In the genomic region with DNA sequence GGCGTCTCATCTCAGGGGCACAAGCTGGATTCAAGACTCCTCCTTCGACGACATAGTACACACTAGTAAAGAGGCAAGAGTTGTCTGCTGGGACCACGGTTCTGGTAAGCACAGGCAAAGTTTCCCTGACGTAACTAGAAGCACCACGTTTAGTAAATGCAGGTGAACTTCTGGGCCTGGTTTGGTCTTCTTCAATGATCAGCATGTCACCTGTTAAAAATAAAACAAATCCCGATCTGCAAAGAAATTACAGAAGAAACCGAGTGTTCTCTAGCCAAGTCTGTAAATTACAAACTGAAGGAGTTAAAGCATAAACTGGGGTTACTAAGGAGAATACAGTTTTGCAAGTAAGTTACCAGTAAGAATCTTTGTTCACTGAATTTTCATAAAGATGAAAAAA, we compare ENCODE assay signal across 6 cellular contexts.
A peak's percentile ranks its signal among the peaks of the same experiment; 100 is the strongest.
DNase-seq lines count a peak whose midpoint lies in the region; TF ChIP-seq lines count a peak whose summit lies in the region.

No MANE protein-coding gene starts in this region.

- H3K27me3 ChIP-seq in MM.1S (replicated peaks; ENCODE audit: insufficient read depth, low read length) (no peaks in the 10 kb centered on the region), duodenal mucosa (ENCODE audit: control insufficient read depth in 1 of 2, insufficient read depth in 2 of 2, low read length in 2 of 2) (no peaks in the 10 kb centered on the region), HAP-1 (ENCODE audit: low read depth) (no peaks in the 10 kb centered on the region)

- TF ChIP-seq CTCF in MM.1S (IDR thresholded peaks at IDR 0.05; ENCODE audit: low read length), result no peak

- H3K9me2 ChIP-seq in MM.1S (replicated peaks; ENCODE audit: insufficient read depth, low read length), result no peaks in the 10 kb centered on the region

- no peaks in the 10 kb centered on the region for H3K9me3 ChIP-seq in MM.1S (replicated peaks; ENCODE audit: insufficient read depth, low read length)
- no peaks in the 10 kb centered on the region for H3K9me3 ChIP-seq in duodenal mucosa (ENCODE audit: control insufficient read depth in 1 of 2, low read length in 2 of 2)
- no peaks in the 10 kb centered on the region for H3K9me3 ChIP-seq in HAP-1

- H3K4me3 ChIP-seq in MM.1S (ENCODE audit: low read length) (peak overlapping the region; percentile 94), duodenal mucosa (ENCODE audit: low read depth in 1 of 2, low read length in 2 of 2) (peak overlapping the region; percentile 90 to 93), skeletal muscle cell (ENCODE audit: low read depth, low read length) (peak overlapping the region; percentile 99), HAP-1 (no peak overlapping the region)

- H3K4me1 ChIP-seq in MM.1S (ENCODE audit: low read length) (peaks cover 25% of the 10 kb centered on the region), duodenal mucosa (ENCODE audit: control insufficient read depth in 1 of 2, insufficient read depth in 2 of 2, low read length in 2 of 2) (peaks cover 25 to 48% of the 10 kb centered on the region in 2 donors), HAP-1 (no peaks in the 10 kb centered on the region; the same call in 1 of the 2 replicates)

- H2AFZ ChIP-seq in MM.1S (ENCODE audit: low read length), result no peak overlapping the region

- peak overlapping the region; percentile 69 for H3K4me2 ChIP-seq in MM.1S (ENCODE audit: low read depth, low read length)

- DNase-seq in MM.1S (no peak), skeletal muscle cell (ENCODE audit: low read depth) (no peak), HAP-1 (ENCODE audit: low spot score in 2 of 2) (no peak), NCI-H510A treated with DMSO at 0.1 percent for 48 hours (lab: John Stamatoyannopoulos, UW) (no peak), NCI-H1436 treated with DMSO at 0.1 percent for 48 hours (lab: John Stamatoyannopoulos, UW) (no peak)

- H3K36me3 ChIP-seq in MM.1S (replicated peaks; ENCODE audit: insufficient read depth, low read length) (peaks cover 15% of the 10 kb centered on the region; the same call in 1 of the 2 replicates), duodenal mucosa (ENCODE audit: control insufficient read depth in 1 of 2, insufficient read depth in 2 of 2, low read length in 2 of 2) (peaks cover 14 to 18% of the 10 kb centered on the region in 2 donors), HAP-1 (replicated peaks) (no peaks in the 10 kb centered on the region)

- H3K27ac ChIP-seq in MM.1S (ENCODE audit: low read length) (no peak overlapping the region), duodenal mucosa (ENCODE audit: low read depth, low read length) (no peak overlapping the region)

- H3F3A ChIP-seq in MM.1S (ENCODE audit: insufficient read depth, low read length), result peaks cover 33% of the 10 kb centered on the region

- in situ Hi-C loops in HAP-1 (cut with MboI; ENCODE audit: low sequenced_read_pairs), result no loop called here

- H4K20me1 ChIP-seq in MM.1S (ENCODE audit: insufficient read depth, low read length), result no peaks in the 10 kb centered on the region

- peaks cover 61% of the 10 kb centered on the region for H3K79me2 ChIP-seq in MM.1S (ENCODE audit: low read length)

- H3K9ac ChIP-seq in MM.1S (ENCODE audit: low read length), result peak overlapping the region; percentile 82; the same call in 1 of the 2 replicates
- H3K9ac ChIP-seq in duodenal mucosa (ENCODE audit: low read depth in 1 of 2, low read length in 2 of 2), result peak overlapping the region; percentile 0 to 97
